In genomic region chr22:44312766-44313165, GRCh38 we compare ENCODE assay signal across 21 cellular contexts. TPM values are rescaled to one million over a fixed set of nuclear protein-coding genes. Genes with fewer than 3 reads are reported as not detected.
A peak's percentile ranks its signal among the peaks of the same experiment; 100 is the strongest.
DNase-seq lines count a peak whose midpoint lies in the region; ATAC-seq and TF ChIP-seq lines count a peak whose summit lies in the region.
"Had no signal": no experiment of that assay in that cellular context is flagged by ENCODE, and none has a peak within 500 bp of the region (broad histone marks: within the 10 kb centered on the region; RNA-seq: fewer than 3 reads in every experiment).

TSS of gene SHISAL1 (minus strand) at chr22:44312951. CDS start at chr22:44300945, 12,006 bp downstream.

- no peaks in the 10 kb centered on the region for H3K9me3 Mint-ChIP-seq in MCF 10A (ENCODE audit: unreplicated experiment)
- no peaks in the 10 kb centered on the region for H3K9me3 Mint-ChIP-seq in WTC11
- H3K9me3 Mint-ChIP-seq: CD14-positive monocyte; mesothelial cell of epicardium; stimulated activated naive CD8-positive, alpha-beta T cell treated with anti-CD3 and anti-CD28 coated beads, Interleukin-15, amount 100 ng/mL, for 72 hours had no signal

- intact Hi-C loops in MCF 10A (cut with micrococcal nuclease) (loop anchor here (5.0 kb wide), 1 partner anchor 50 kb away; no protein-coding TSS in a partner anchor), breast epithelium (cut with DNase I; ENCODE audit: low total_unique reads) (no loop called here)

- H3K27me3 Mint-ChIP-seq in MCF 10A (ENCODE audit: insufficient read depth, unreplicated experiment) (no peaks in the 10 kb centered on the region), WTC11 (ENCODE audit: low read depth) (no peaks in the 10 kb centered on the region)
- H3K27me3 Mint-ChIP-seq: stimulated activated naive CD8-positive, alpha-beta T cell treated with anti-CD3 and anti-CD28 coated beads, Interleukin-15, amount 100 ng/mL, for 72 hours had no signal

- no peak within 1 kb of the TSS for H3K9ac ChIP-seq in muscle layer of colon (ENCODE audit: low read length)
- H3K9ac ChIP-seq: parathyroid adenoma had no signal

- H3K27ac Mint-ChIP-seq in MCF 10A (ENCODE audit: low read depth, unreplicated experiment) (peak within 1 kb of the TSS; percentile 49), WTC11 (no peak within 1 kb of the TSS)
- H3K27ac Mint-ChIP-seq: CD14-positive monocyte, mesothelial cell of epicardium had no signal

- H3K27me3 ChIP-seq in breast epithelium, result peaks cover 0 to 9% of the 10 kb centered on the region in 2 donors
- H3K27me3 ChIP-seq in muscle layer of colon (ENCODE audit: control insufficient read depth in 1 of 2, insufficient read depth in 2 of 2, low read length in 2 of 2), result no peaks in the 10 kb centered on the region

- H3K9me3 ChIP-seq in breast epithelium (no peaks in the 10 kb centered on the region), muscle layer of colon (ENCODE audit: low read length) (no peaks in the 10 kb centered on the region)

- H3K36me3 Mint-ChIP-seq in MCF 10A (ENCODE audit: insufficient read depth, unreplicated experiment) (no peaks in the 10 kb centered on the region), WTC11 (no peaks in the 10 kb centered on the region)
- H3K36me3 Mint-ChIP-seq: CD14-positive monocyte, mesothelial cell of epicardium had no signal

- no peak for ATAC-seq in activated CD4-positive, CD25-positive, alpha-beta regulatory T cell treated with anti-CD3 and anti-CD28 coated beads, Interleukin-2, amount 50 U/mL, for 24 hours
- no peak for ATAC-seq in WTC11
- ATAC-seq: HCT116, K562 had no signal

- no TSS peak for BruUV-seq in MCF 10A (replicated peaks; lab: Mats Ljungman, UMichigan)

- H3K4me3 ChIP-seq in breast epithelium (no peak within 1 kb of the TSS), choroid plexus epithelial cell (ENCODE audit: low read depth, low read length) (no peak within 1 kb of the TSS), muscle layer of colon (ENCODE audit: low read depth in 1 of 2, low read length in 2 of 2) (peak within 1 kb of the TSS; percentile 13 to 19)
- H3K4me3 ChIP-seq: K562 had no signal

- no peaks in the 10 kb centered on the region for H3K36me3 ChIP-seq in breast epithelium
- no peaks in the 10 kb centered on the region for H3K36me3 ChIP-seq in muscle layer of colon (ENCODE audit: insufficient read depth, low read length)

- H3K4me1 Mint-ChIP-seq in MCF 10A (ENCODE audit: insufficient read depth, unreplicated experiment), result peaks cover 12% of the 10 kb centered on the region
- no peaks in the 10 kb centered on the region for H3K4me1 Mint-ChIP-seq in WTC11
- H3K4me1 Mint-ChIP-seq: mesothelial cell of epicardium had no signal

- no peaks in the 10 kb centered on the region for H3K4me1 ChIP-seq in breast epithelium
- peaks cover 63% of the 10 kb centered on the region for H3K4me1 ChIP-seq in muscle layer of colon (ENCODE audit: insufficient read depth, low read length)
- H3K4me1 ChIP-seq: parathyroid adenoma had no signal

- TF ChIP-seq CTCF in MCF 10A (IDR thresholded peaks at IDR 0.05; ENCODE audit: unreplicated experiment), result no peak
- TF ChIP-seq CTCF in breast epithelium (IDR thresholded peaks at IDR 0.05), result no peak
- no peak for TF ChIP-seq CTCF in choroid plexus epithelial cell (conservative IDR thresholded peaks at IDR 0.05; ENCODE audit: low read depth, low read length)
- TF ChIP-seq CTCF in WTC11 (IDR thresholded peaks at IDR 0.05), result no peak

- H3K4me3 Mint-ChIP-seq in MCF 10A (ENCODE audit: unreplicated experiment) (peak within 1 kb of the TSS; percentile 38), WTC11 (no peak within 1 kb of the TSS)
- H3K4me3 Mint-ChIP-seq: CD14-positive monocyte, mesothelial cell of epicardium had no signal

- POLR2A ChIA-PET in MCF 10A (lab: Yijun Ruan, JAX), result no interaction called here
- POLR2A ChIA-PET in WTC11 (lab: Charles Lee), result no interaction called here

- CTCF ChIA-PET in MCF 10A (lab: Yijun Ruan, JAX), result no interaction called here
- CTCF ChIA-PET in WTC11 (lab: Charles Lee), result no interaction called here

- no peak for TF ChIP-seq POLR2A in breast epithelium (IDR thresholded peaks at IDR 0.05)

- DNase-seq in MCF 10A (ENCODE audit: unreplicated experiment) (peak; percentile 55), breast epithelium (ENCODE audit: low spot score in 2 of 2) (no peak), choroid plexus epithelial cell (ENCODE audit: low read depth) (peak; percentile 58), NCI-H2227 (lab: John Stamatoyannopoulos, UW; ENCODE audit: unreplicated experiment) (no peak), NCI-H345 (lab: John Stamatoyannopoulos, UW) (no peak), WTC11 (ENCODE audit: low spot score) (no peak)
- DNase-seq: activated gamma-delta T cell; DND-41; effector CD4-positive, alpha-beta T cell; NCI-H1417 treated with DMSO at 0.1 percent for 48 hours; NCI-H446 treated with DMSO at 0.1 percent for 48 hours; stimulated activated CD4-positive, alpha-beta T cell treated with anti-CD3 and anti-CD28 coated beads, Interleukin-12 subunit alpha, Interleukin-12 subunit beta, amount 100 ng/mL, for 4 hours; stimulated activated naive CD8-positive, alpha-beta T cell treated with anti-CD3 and anti-CD28 coated beads, Interleukin-15, amount 100 ng/mL, for 72 hours had no signal

- no peak within 1 kb of the TSS for H3K27ac ChIP-seq in breast epithelium
- H3K27ac ChIP-seq in muscle layer of colon (ENCODE audit: low read depth, low read length), result peak within 1 kb of the TSS; percentile 53
- H3K27ac ChIP-seq: parathyroid adenoma, VCaP had no signal

TF ChIP-seq in WTC11, 78 proteins besides CTCF, POLR2A, EP300 and RAD21 (continues in another document):
- TF ChIP-seq IRF2 (CRISPR knock-in tag; IDR thresholded peaks at IDR 0.05; ENCODE audit: borderline replicate concordance, low read depth) (no peak), TEAD1 (CRISPR knock-in tag; IDR thresholded peaks at IDR 0.05) (no peak), ZNF532 (CRISPR knock-in tag; IDR thresholded peaks at IDR 0.05; ENCODE audit: borderline replicate concordance) (no peak), RORB (CRISPR knock-in tag; IDR thresholded peaks at IDR 0.05) (no peak), NFATC4 (CRISPR knock-in tag; IDR thresholded peaks at IDR 0.05) (no peak), MYBL2 (CRISPR knock-in tag; IDR thresholded peaks at IDR 0.05) (no peak), SOX15 (CRISPR knock-in tag; IDR thresholded peaks at IDR 0.05) (no peak), SMAD4 (CRISPR knock-in tag; IDR thresholded peaks at IDR 0.05) (no peak), ZNF425 (CRISPR knock-in tag; conservative IDR thresholded peaks at IDR 0.05) (no peak), ATF3 (CRISPR knock-in tag; conservative IDR thresholded peaks at IDR 0.05) (no peak), GTF2I (CRISPR knock-in tag; conservative IDR thresholded peaks at IDR 0.05) (no peak), NR1H2 (CRISPR knock-in tag; IDR thresholded peaks at IDR 0.05) (no peak), MXD4 (CRISPR knock-in tag; IDR thresholded peaks at IDR 0.05; ENCODE audit: borderline replicate concordance) (no peak)

RNA-seq across cellular contexts. Expression of gene SHISAL1, which starts in this region (rescaled TPM):
- total RNA-seq in MCF 10A (2022) (1.6 and 3.7 TPM in 2 replicates), breast epithelium (1 to 10 TPM in 1 of 3 donors, under 1 TPM in 2; 0.32 to 1.2 (median 0.33) TPM), WTC11 (2021) (1.8 to 2.7 TPM (median 1.8 TPM) in 3 replicates)
- total RNA-seq: K562 had no signal

Comparison
In these comparisons a context has a peak if more than half of its experiments do, and no peak if none do; other contexts are left out.
1. DNase-seq: peak in MCF 10A (single experiment) and choroid plexus epithelial cell (single experiment); none in breast epithelium (0 of 2), NCI-H2227 (single experiment), NCI-H345 (single experiment) and WTC11 (single experiment).
2. H3K4me3 ChIP-seq: peak in muscle layer of colon (2 of 2); none in breast epithelium (0 of 3) and choroid plexus epithelial cell (single experiment).